17 cellular contexts compared by ENCODE assay signal in the genomic region with DNA sequence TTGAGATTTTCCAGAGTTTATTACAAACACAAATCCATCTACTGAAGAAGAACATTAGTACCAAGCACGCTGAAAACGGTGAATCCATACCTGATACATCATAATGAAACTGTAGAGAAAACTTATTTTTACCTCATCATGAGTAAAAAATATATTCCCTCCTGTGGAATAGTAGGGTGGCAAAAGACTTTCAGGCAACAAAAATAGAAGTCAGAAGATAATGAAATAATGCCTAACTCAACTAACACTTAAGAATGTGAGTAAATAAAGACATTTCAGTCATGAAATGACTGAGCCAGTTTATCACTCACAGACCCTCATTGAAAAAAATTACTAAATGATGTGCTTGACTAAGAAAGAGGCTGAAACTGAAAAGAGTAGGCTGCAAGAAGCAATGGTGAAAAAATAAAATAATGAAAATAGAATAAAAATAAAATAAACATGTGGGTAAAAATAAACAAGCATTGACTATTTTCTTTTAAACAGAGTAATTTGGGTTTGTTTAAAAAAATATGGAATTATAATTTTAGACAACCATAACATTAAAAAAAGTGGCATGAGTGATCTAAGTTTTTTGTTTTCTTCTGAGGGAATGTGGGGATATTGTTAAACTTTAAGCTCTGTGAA.
A peak's percentile ranks its signal among the peaks of the same experiment; 100 is the strongest.
DNase-seq lines count a peak whose midpoint lies in the region; ATAC-seq lines count a peak whose summit lies in the region.
"Had no signal": no experiment of that assay in that cellular context is flagged by ENCODE, and none has a peak within 500 bp of the region (broad histone marks: within the 10 kb centered on the region; RNA-seq: fewer than 3 reads in every experiment).

No MANE protein-coding gene starts in this region.

- no peak overlapping the region for H3K4me3 ChIP-seq in CD4-positive, alpha-beta memory T cell (ENCODE audit: low read length in 2 of 2)
- H3K4me3 ChIP-seq: K562, SK-N-MC had no signal

- ATAC-seq in GM18909 (IDR thresholded peaks at IDR 0.05; ENCODE audit: poor library complexity, unreplicated experiment): peak; percentile 65
- ATAC-seq in GM21619 (IDR thresholded peaks at IDR 0.05; ENCODE audit: unreplicated experiment): peak; percentile 62
- ATAC-seq in HG03066 (IDR thresholded peaks at IDR 0.05; ENCODE audit: low read depth, unreplicated experiment): peak; percentile 65
- peak; percentile 50 for ATAC-seq in stimulated activated effector memory CD8-positive, alpha-beta T cell treated with anti-CD3 and anti-CD28 coated beads, Interleukin-12 subunit alpha, Interleukin-12 subunit beta, amount 100 ng/mL, for 72 hours
- ATAC-seq: effector memory CD8-positive, alpha-beta T cell; K562; left cardiac atrium; right cardiac atrium had no signal

- intact Hi-C loops in CD4-positive, alpha-beta memory T cell (cut with micrococcal nuclease): no loop called here

- no peaks in the 10 kb centered on the region for H3K4me1 Mint-ChIP-seq in stimulated activated effector memory CD8-positive, alpha-beta T cell treated with anti-CD3 and anti-CD28 coated beads, Interleukin-12 subunit alpha, Interleukin-12 subunit beta, amount 100 ng/mL, for 72 hours
- H3K4me1 Mint-ChIP-seq in CD4-positive, alpha-beta memory T cell: no peaks in the 10 kb centered on the region
- H3K4me1 Mint-ChIP-seq: naive B cell had no signal

- CTCF ChIA-PET in CD4-positive, alpha-beta memory T cell (lab: Charles Lee; ENCODE audit: partially characterized antibody): no interaction called here

- H3K4me3 Mint-ChIP-seq in stimulated activated effector memory CD8-positive, alpha-beta T cell treated with anti-CD3 and anti-CD28 coated beads, Interleukin-12 subunit alpha, Interleukin-12 subunit beta, amount 100 ng/mL, for 72 hours: no peak overlapping the region
- no peak overlapping the region for H3K4me3 Mint-ChIP-seq in CD4-positive, alpha-beta memory T cell
- H3K4me3 Mint-ChIP-seq: activated T-cell treated with anti-CD3 and anti-CD28 coated beads, Interleukin-2, amount 50 U/mL, for 72 hours; CD4-positive, alpha-beta T cell; effector memory CD8-positive, alpha-beta T cell had no signal

- no peak for DNase-seq in stimulated activated effector memory CD8-positive, alpha-beta T cell treated with anti-CD3 and anti-CD28 coated beads, Interleukin-12 subunit alpha, Interleukin-12 subunit beta, amount 100 ng/mL, for 72 hours (ENCODE audit: low spot score in 2 of 2)
- no peak for DNase-seq in activated CD4-positive, alpha-beta T cell treated with anti-CD3 and anti-CD28 coated beads for 48 hours
- DNase-seq in CD4-positive, alpha-beta memory T cell: no peak
- DNase-seq in NCI-H526 (lab: John Stamatoyannopoulos, UW): no peak
- DNase-seq: activated T-cell treated with anti-CD3 and anti-CD28 coated beads, Interleukin-2, amount 50 U/mL, for 72 hours; CD4-positive, alpha-beta T cell; effector memory CD8-positive, alpha-beta T cell; HCEC 1CT; left cardiac atrium; naive B cell; NCI-H1694 treated with DMSO at 0.1 percent for 48 hours; right cardiac atrium had no signal

- no peaks in the 10 kb centered on the region for H3K36me3 ChIP-seq in CD4-positive, alpha-beta memory T cell (ENCODE audit: insufficient read depth, low read length)

- no peaks in the 10 kb centered on the region for H3K9me3 ChIP-seq in CD4-positive, alpha-beta memory T cell (ENCODE audit: control insufficient read depth in 1 of 2, low read length in 2 of 2)

- POLR2A ChIA-PET in CD4-positive, alpha-beta memory T cell (lab: Charles Lee; ENCODE audit: partially characterized antibody): no interaction called here

- H3K27me3 ChIP-seq in CD4-positive, alpha-beta memory T cell (ENCODE audit: insufficient read depth, low read length): no peaks in the 10 kb centered on the region

- H3K27ac Mint-ChIP-seq in stimulated activated effector memory CD8-positive, alpha-beta T cell treated with anti-CD3 and anti-CD28 coated beads, Interleukin-12 subunit alpha, Interleukin-12 subunit beta, amount 100 ng/mL, for 72 hours: no peak overlapping the region
- no peak overlapping the region for H3K27ac Mint-ChIP-seq in CD4-positive, alpha-beta memory T cell
- H3K27ac Mint-ChIP-seq: activated T-cell treated with anti-CD3 and anti-CD28 coated beads, Interleukin-2, amount 50 U/mL, for 72 hours; CD4-positive, alpha-beta T cell; effector memory CD8-positive, alpha-beta T cell; naive B cell had no signal

- H3K27me3 Mint-ChIP-seq in CD4-positive, alpha-beta memory T cell: no peaks in the 10 kb centered on the region
- H3K27me3 Mint-ChIP-seq: effector memory CD8-positive, alpha-beta T cell had no signal

- H3K9me3 Mint-ChIP-seq in stimulated activated effector memory CD8-positive, alpha-beta T cell treated with anti-CD3 and anti-CD28 coated beads, Interleukin-12 subunit alpha, Interleukin-12 subunit beta, amount 100 ng/mL, for 72 hours: no peaks in the 10 kb centered on the region
- H3K9me3 Mint-ChIP-seq in CD4-positive, alpha-beta memory T cell: peaks cover 0 to 4% (median 0%) of the 10 kb centered on the region in 8 donors
- H3K9me3 Mint-ChIP-seq: CD4-positive, alpha-beta T cell; effector memory CD8-positive, alpha-beta T cell had no signal

- no peaks in the 10 kb centered on the region for H3K4me1 ChIP-seq in CD4-positive, alpha-beta memory T cell (ENCODE audit: insufficient read depth, low read length)

- no peaks in the 10 kb centered on the region for H3K36me3 Mint-ChIP-seq in stimulated activated effector memory CD8-positive, alpha-beta T cell treated with anti-CD3 and anti-CD28 coated beads, Interleukin-12 subunit alpha, Interleukin-12 subunit beta, amount 100 ng/mL, for 72 hours
- H3K36me3 Mint-ChIP-seq in CD4-positive, alpha-beta memory T cell: no peaks in the 10 kb centered on the region
- H3K36me3 Mint-ChIP-seq: naive B cell had no signal

- H3K27ac ChIP-seq in CD4-positive, alpha-beta memory T cell (ENCODE audit: low read depth, low read length): no peak overlapping the region
- H3K27ac ChIP-seq: SK-N-MC had no signal
